Comparison of ENCODE assay signal across 8 cellular contexts in genomic region chr9:137694962-137695875, GRCh38.
DNase-seq lines count a peak whose midpoint lies in the region; ATAC-seq and TF ChIP-seq lines count a peak whose summit lies in the region.

No MANE protein-coding gene starts in this region.

- H3K27me3 ChIP-seq in neural cell (ENCODE audit: insufficient read depth, low read depth, low read length): no peaks in the 10 kb centered on the region
- H3K27me3 ChIP-seq in effector memory CD4-positive, alpha-beta T cell (replicated peaks; ENCODE audit: control insufficient read depth, insufficient read depth, low read length, poor library complexity, severe bottlenecking): no peaks in the 10 kb centered on the region

- ATAC-seq in GM18517 (IDR thresholded peaks at IDR 0.05; ENCODE audit: unreplicated experiment): no peak
- no peak for ATAC-seq in HG02610 (IDR thresholded peaks at IDR 0.05; ENCODE audit: unreplicated experiment)

- peaks cover 71% of the 10 kb centered on the region for H3K79me2 ChIP-seq in neural cell (replicated peaks; ENCODE audit: insufficient read depth, low read length)

- H3K36me3 ChIP-seq in neural cell (ENCODE audit: insufficient read depth, low read length): no peaks in the 10 kb centered on the region
- H3K36me3 ChIP-seq in effector memory CD4-positive, alpha-beta T cell (ENCODE audit: control insufficient read depth, insufficient read depth, low read length): no peaks in the 10 kb centered on the region

- DNase-seq in 8988T: peak; percentile 64
- no peak for DNase-seq in GM12865 (ENCODE audit: low read depth)
- DNase-seq in SW480 (ENCODE audit: low spot score): peak; percentile 23
- DNase-seq in foreskin fibroblast: peak; percentile 32 to 72
- no peak for DNase-seq in effector memory CD4-positive, alpha-beta T cell

- H3K9ac ChIP-seq in neural cell (ENCODE audit: low read length): no peak overlapping the region

- no peak overlapping the region for H3K27ac ChIP-seq in neural cell (ENCODE audit: low read length)
- no peak overlapping the region for H3K27ac ChIP-seq in effector memory CD4-positive, alpha-beta T cell (ENCODE audit: insufficient read depth, low read length, poor library complexity, severe bottlenecking)

- H3K9me3 ChIP-seq in neural cell (ENCODE audit: low read length): no peaks in the 10 kb centered on the region
- no peaks in the 10 kb centered on the region for H3K9me3 ChIP-seq in effector memory CD4-positive, alpha-beta T cell (ENCODE audit: control insufficient read depth, low read length)

- no peak overlapping the region for H3K4me2 ChIP-seq in neural cell (ENCODE audit: low read length)

- peaks cover 2% of the 10 kb centered on the region for H3F3A ChIP-seq in neural cell (ENCODE audit: insufficient read depth, low read length, poor library complexity, severe bottlenecking)

- no peaks in the 10 kb centered on the region for H3K9me2 ChIP-seq in neural cell (ENCODE audit: insufficient read depth, low read length)

- TF ChIP-seq EP300 in neural cell (conservative IDR thresholded peaks at IDR 0.05; ENCODE audit: poor library complexity, severe bottlenecking): no peak

- H3K4me3 ChIP-seq in GM12865 (ENCODE audit: low read depth, low read length): no peak overlapping the region
- H3K4me3 ChIP-seq in foreskin fibroblast (ENCODE audit: low read depth in 1 of 2, low read length in 2 of 2): no peak overlapping the region
- H3K4me3 ChIP-seq in neural cell (ENCODE audit: low read length): no peak overlapping the region
- H3K4me3 ChIP-seq in effector memory CD4-positive, alpha-beta T cell (ENCODE audit: insufficient read depth, low read depth, low read length, poor library complexity, severe bottlenecking): no peak overlapping the region

- H4K20me1 ChIP-seq in neural cell (ENCODE audit: insufficient read depth): no peaks in the 10 kb centered on the region

- TF ChIP-seq CTCF in GM12865 (IDR thresholded peaks at IDR 0.05; ENCODE audit: insufficient read depth, low read depth, low read length, missing control alignments) (peak; percentile 39), foreskin fibroblast (IDR thresholded peaks at IDR 0.05; ENCODE audit: low read depth, low read length) (peak; percentile 58), neural cell (IDR thresholded peaks at IDR 0.05; ENCODE audit: poor library complexity, severe bottlenecking) (peak; percentile 28)

- H2AFZ ChIP-seq in neural cell (ENCODE audit: low read depth, low read length): no peak overlapping the region

- H3K4me1 ChIP-seq in effector memory CD4-positive, alpha-beta T cell (ENCODE audit: control insufficient read depth, insufficient read depth, low read length, poor library complexity, severe bottlenecking): peaks cover 4% of the 10 kb centered on the region

- no peak for TF ChIP-seq RAD21 in neural cell (conservative IDR thresholded peaks at IDR 0.05)

TF ChIP-seq in neural cell, 6 proteins besides CTCF, POLR2A, EP300 and RAD21:
- TF ChIP-seq EZH2 (IDR thresholded peaks at IDR 0.05; ENCODE audit: borderline replicate concordance, insufficient read depth, low read length, poor library complexity, severe bottlenecking) (no peak), POLR2AphosphoS5 (IDR thresholded peaks at IDR 0.05) (no peak), REST (IDR thresholded peaks at IDR 0.05; ENCODE audit: borderline replicate concordance) (no peak), TAF1 (IDR thresholded peaks at IDR 0.05; ENCODE audit: low read depth) (no peak), SMC3 (conservative IDR thresholded peaks at IDR 0.05; ENCODE audit: poor library complexity) (no peak), MXI1 (conservative IDR thresholded peaks at IDR 0.05; ENCODE audit: poor library complexity, severe bottlenecking) (no peak)

Comparison
In these comparisons a context has a peak if more than half of its experiments do, and no peak if none do; other contexts are left out.
1. DNase-seq: peak in 8988T (single experiment), SW480 (single experiment) and foreskin fibroblast (2 of 2); none in GM12865 (single experiment) and effector memory CD4-positive, alpha-beta T cell (0 of 3).
2. Peak in every context shown above with its lines, with median percentiles within 50 percentile points of each other: CTCF ChIP-seq.